In genomic region chr10:105243381-105243780, GRCh38 we compare ENCODE assay signal across 22 cellular contexts.
"Had no signal": no experiment of that assay in that cellular context is flagged by ENCODE, and none has a peak within 500 bp of the region (broad histone marks: within the 10 kb centered on the region; RNA-seq: fewer than 3 reads in every experiment).

No MANE protein-coding gene starts in this region.

- H3K4me1 ChIP-seq: lower lobe of right lung, parathyroid adenoma, right lobe of liver, thyroid gland, vagina had no signal

- H3K4me3 ChIP-seq: lower lobe of right lung, right lobe of liver, smooth muscle cell, thyroid gland, vagina had no signal

- DNase-seq: cortex of kidney; effector memory CD8-positive, alpha-beta T cell; hypothalamus; immature natural killer cell; islet precursor cell; kidney glomerular epithelial cell; left ventricle myocardium superior; lower lobe of right lung; natural killer cell; right lobe of liver; stimulated activated CD4-positive, alpha-beta T cell treated with anti-CD3 and anti-CD28 coated beads, Interleukin-12 subunit alpha, Interleukin-12 subunit beta, amount 100 ng/mL, for 4 hours; stimulated activated CD4-positive, alpha-beta T cell treated with anti-CD3 and anti-CD28 coated beads, Interleukin-1b, Interleukin-23, amount 100 ng/mL, for 48 hours; stimulated activated CD4-positive, alpha-beta T cell treated with anti-CD3 and anti-CD28 coated beads, Interleukin-4, amount 100 ng/mL, for 1 hour; stimulated activated CD8-positive, alpha-beta memory T cell treated with anti-CD3 and anti-CD28 coated beads, Interleukin-4, amount 100 ng/mL, for 48 hours; stimulated activated naive CD4-positive, alpha-beta T cell; stimulated activated naive CD8-positive, alpha-beta T cell treated with anti-CD3 and anti-CD28 coated beads, Interleukin-15, amount 100 ng/mL, for 72 hours; thyroid gland; trophoblast cell had no signal

- H3K27me3 ChIP-seq: neutrophil, right lobe of liver, thyroid gland, vagina had no signal

- ATAC-seq: effector memory CD8-positive, alpha-beta T cell; left ventricle myocardium superior; lower lobe of right lung; natural killer cell; right lobe of liver; stimulated activated naive CD8-positive, alpha-beta T cell treated with anti-CD3 and anti-CD28 coated beads, Interleukin-15, amount 100 ng/mL, for 72 hours had no signal

- H3K9me3 ChIP-seq: lower lobe of right lung, neutrophil, right lobe of liver, thyroid gland, vagina had no signal

- H3K36me3 ChIP-seq: lower lobe of right lung, neutrophil, right lobe of liver, thyroid gland, vagina had no signal

- H3K27ac ChIP-seq: lower lobe of right lung, neutrophil, parathyroid adenoma, right lobe of liver, thyroid gland, vagina had no signal
